Comparison of ENCODE assay signal across 17 cellular contexts in genomic region chr15:71202712-71203111, GRCh38.
DNase-seq lines count a peak whose midpoint lies in the region; ATAC-seq lines count a peak whose summit lies in the region.
"Had no signal": no experiment of that assay in that cellular context is flagged by ENCODE, and none has a peak within 500 bp of the region (broad histone marks: within the 10 kb centered on the region; RNA-seq: fewer than 3 reads in every experiment).

No MANE protein-coding gene starts in this region.

- no peaks in the 10 kb centered on the region for H3K27me3 ChIP-seq in iPS-20b (ENCODE audit: insufficient read depth, low read length)
- H3K27me3 ChIP-seq: adrenal gland, upper lobe of left lung had no signal

- H3K9me3 ChIP-seq in iPS-20b (ENCODE audit: insufficient read depth, low read depth, low read length): no peaks in the 10 kb centered on the region
- H3K9me3 ChIP-seq: adrenal gland, upper lobe of left lung had no signal

- peak; percentile 79 for DNase-seq in DMS153 (lab: John Stamatoyannopoulos, UW)
- peak; percentile 79 to 94 (median 79) for DNase-seq in NCI-H1417 (lab: John Stamatoyannopoulos, UW)
- peak; percentile 53 for DNase-seq in NCI-H510A treated with DMSO at 0.1 percent for 48 hours (lab: John Stamatoyannopoulos, UW)
- DNase-seq in stimulated activated CD4-positive, alpha-beta T cell treated with anti-CD3 and anti-CD28 coated beads, Interleukin-15, amount 100 ng/mL, for 24 hours: no peak
- no peak for DNase-seq in HuH-7.5 (ENCODE audit: low spot score)
- DNase-seq: foreskin fibroblast, Kasumi-1, mesenchymal stem cell, NCI-H446, upper lobe of left lung, WERI-Rb-1 had no signal

- peak overlapping the region; percentile 44 for H3K27ac ChIP-seq in iPS-20b (ENCODE audit: low read length)
- H3K27ac ChIP-seq: adrenal gland, neural progenitor cell, upper lobe of left lung, WERI-Rb-1 had no signal

- H3K4me3 ChIP-seq in iPS-20b (ENCODE audit: low read length): no peak overlapping the region
- H3K4me3 ChIP-seq: adrenal gland, neural progenitor cell, upper lobe of left lung had no signal

- H3K9ac ChIP-seq in iPS-20b (ENCODE audit: low read depth, low read length): peak overlapping the region; percentile 52; the same call in 1 of the 2 replicates
- H3K9ac ChIP-seq: neural progenitor cell had no signal

- ATAC-seq in HG03108 (IDR thresholded peaks at IDR 0.05; ENCODE audit: unreplicated experiment) (no peak), GM18511 (IDR thresholded peaks at IDR 0.05; ENCODE audit: unreplicated experiment) (no peak)
- ATAC-seq: activated T-helper 17 cell treated with anti-CD3 and anti-CD28 coated beads, Interleukin-2, amount 50 U/mL, for 72 hours had no signal

- H3K4me1 ChIP-seq in iPS-20b (ENCODE audit: insufficient read depth, low read length): peaks cover 33% of the 10 kb centered on the region
- H3K4me1 ChIP-seq: adrenal gland had no signal

- no peaks in the 10 kb centered on the region for H3K36me3 ChIP-seq in iPS-20b (ENCODE audit: insufficient read depth, low read depth, low read length)
- H3K36me3 ChIP-seq: adrenal gland, neural progenitor cell, upper lobe of left lung, WERI-Rb-1 had no signal

Comparison
In these comparisons a context has a peak if more than half of its experiments do, and no peak if none do; other contexts are left out.
1. DNase-seq: peak in DMS153 (single experiment), NCI-H1417 (3 of 3) and NCI-H510A treated with DMSO at 0.1 percent for 48 hours (single experiment); none in stimulated activated CD4-positive, alpha-beta T cell treated with anti-CD3 and anti-CD28 coated beads, Interleukin-15, amount 100 ng/mL, for 24 hours (single experiment) and HuH-7.5 (single experiment).